8 cellular contexts compared by ENCODE assay signal in genomic region chr10:92290837-92291609, GRCh38. TPM values are rescaled to one million over a fixed set of nuclear protein-coding genes. Genes with fewer than 3 reads are reported as not detected.
DNase-seq lines count a peak whose midpoint lies in the region; ATAC-seq and TF ChIP-seq lines count a peak whose summit lies in the region.

CPEB3 (minus strand) TSS chr10:92291078; CDS start chr10:92240350, 50,728 bp downstream.
MARCHF5 (plus strand) TSS chr10:92291167; CDS start chr10:92291495, 328 bp downstream.

- peaks cover 10% of the 10 kb centered on the region for H3K36me3 Mint-ChIP-seq in HFFc6 (ENCODE audit: low read depth)
- no peaks in the 10 kb centered on the region for H3K36me3 Mint-ChIP-seq in activated naive CD4-positive, alpha-beta T cell treated with anti-CD3 and anti-CD28 coated beads, Interleukin-2, amount 50 U/mL, for 24 hours

- TF ChIP-seq CTCF in HFFc6 (IDR thresholded peaks at IDR 0.05), result peak; percentile 82
- peak in 2 of 3 donors; percentile 78 to 86 for TF ChIP-seq CTCF in omental fat pad (IDR thresholded peaks at IDR 0.05)
- TF ChIP-seq CTCF in thoracic aorta (IDR thresholded peaks at IDR 0.05), result peak; percentile 88

- peaks cover 5% of the 10 kb centered on the region for H3K36me3 ChIP-seq in thoracic aorta

- peak within 1 kb of the TSS; percentile 95 for H3K4me3 Mint-ChIP-seq in HFFc6
- peak within 1 kb of the TSS; percentile 94 for H3K4me3 Mint-ChIP-seq in activated naive CD4-positive, alpha-beta T cell treated with anti-CD3 and anti-CD28 coated beads, Interleukin-2, amount 50 U/mL, for 24 hours

- H3K9me3 ChIP-seq in thoracic aorta, result no peaks in the 10 kb centered on the region

- H3K27ac Mint-ChIP-seq in HFFc6, result peak within 1 kb of the TSS; percentile 84
- peak within 1 kb of the TSS; percentile 79 for H3K27ac Mint-ChIP-seq in activated naive CD4-positive, alpha-beta T cell treated with anti-CD3 and anti-CD28 coated beads, Interleukin-2, amount 50 U/mL, for 24 hours

- H3K4me3 ChIP-seq in GM08714 (ENCODE audit: low read length), result peak within 1 kb of the TSS; percentile 99
- H3K4me3 ChIP-seq in thoracic aorta, result peak within 1 kb of the TSS; percentile 96

- peak within 1 kb of the TSS; percentile 95 to 98 for H3K27ac ChIP-seq in thoracic aorta

- H3K9me3 Mint-ChIP-seq in HFFc6, result no peaks in the 10 kb centered on the region
- no peaks in the 10 kb centered on the region for H3K9me3 Mint-ChIP-seq in activated naive CD4-positive, alpha-beta T cell treated with anti-CD3 and anti-CD28 coated beads, Interleukin-2, amount 50 U/mL, for 24 hours

- peaks cover 0 to 21% of the 10 kb centered on the region in 2 donors for H3K4me1 ChIP-seq in thoracic aorta (ENCODE audit: control insufficient read depth in 1 of 2, low read depth in 2 of 2)

- peaks cover 33% of the 10 kb centered on the region for H3K4me1 Mint-ChIP-seq in HFFc6 (ENCODE audit: low read depth)
- peaks cover 33% of the 10 kb centered on the region for H3K4me1 Mint-ChIP-seq in activated naive CD4-positive, alpha-beta T cell treated with anti-CD3 and anti-CD28 coated beads, Interleukin-2, amount 50 U/mL, for 24 hours

- no peaks in the 10 kb centered on the region for H3K27me3 ChIP-seq in thoracic aorta (replicated peaks; ENCODE audit: insufficient read depth)

- DNase-seq in HFFc6 (peak; percentile 97), NAMALWA (ENCODE audit: low spot score) (peak; percentile 96), SK-N-DZ (ENCODE audit: low spot score) (peak; percentile 93), glomerular endothelial cell (ENCODE audit: extremely low read depth, low read depth, low spot score) (peak; percentile 36), omental fat pad (ENCODE audit: low spot score) (peak; percentile 85), thoracic aorta (ENCODE audit: low spot score) (peak; percentile 83)

- H3K27me3 Mint-ChIP-seq in HFFc6 (ENCODE audit: insufficient read depth), result peaks cover 2% of the 10 kb centered on the region
- H3K27me3 Mint-ChIP-seq in activated naive CD4-positive, alpha-beta T cell treated with anti-CD3 and anti-CD28 coated beads, Interleukin-2, amount 50 U/mL, for 24 hours, result no peaks in the 10 kb centered on the region

- ATAC-seq in omental fat pad (ENCODE audit: low FRiP score) (peak; percentile 99), thoracic aorta (ENCODE audit: insufficient number of reproducible peaks, low FRiP score, low read depth) (peak; percentile 97)

RNA-seq across cellular contexts. Expression of gene CPEB3, which starts in this region (rescaled TPM):
- total RNA-seq in HFFc6 (2021; fragmentation: NEBNext Ultra II Directional; extraction: Animal tissue kit (Norgen Biotek cat#: 25700)), result 1 to 10 TPM in 4 of 6 experiments, under 1 TPM in 2; 0.85 to 1.1 (median 1.0) TPM
- 1.2 TPM in 2 replicates for polyA plus RNA-seq in SK-N-DZ (2014; cell fraction: cytosol; rRNA removed)
- 0.88 and 1.6 TPM in 2 replicates for polyA plus RNA-seq in SK-N-DZ (2014; cell fraction: nucleus; rRNA removed)
- total RNA-seq in glomerular endothelial cell, result 0.63 and 1.6 TPM in 2 replicates
- 1 to 10 TPM; 2.8 to 6.3 (median 6.2) TPM for total RNA-seq in omental fat pad
- total RNA-seq in thoracic aorta, result 10 to 100 TPM in 1 of 2 donors, 1 to 10 TPM in 1; 6.8 to 12.2 TPM

RNA-seq across cellular contexts. Expression of gene MARCHF5, which starts in this region (rescaled TPM):
- 10 to 100 TPM; 36.2 to 48.2 (median 41.2) TPM for total RNA-seq in HFFc6 (2021; fragmentation: NEBNext Ultra II Directional; extraction: Animal tissue kit (Norgen Biotek cat#: 25700))
- polyA plus RNA-seq in SK-N-DZ (2014; cell fraction: cytosol; rRNA removed), result 24.4 and 25.7 TPM in 2 replicates
- 34.4 and 42.5 TPM in 2 replicates for polyA plus RNA-seq in SK-N-DZ (2014; cell fraction: nucleus; rRNA removed)
- 17.2 and 35.4 TPM in 2 replicates for total RNA-seq in glomerular endothelial cell
- total RNA-seq in omental fat pad, result 10 to 100 TPM; 18.6 to 30.0 (median 26.5) TPM
- total RNA-seq in thoracic aorta, result 10 to 100 TPM; 19.6 to 29.1 TPM

Comparison
In these comparisons a context has a peak if more than half of its experiments do, and no peak if none do; other contexts are left out.
1. Peak in every context shown above with its lines: DNase-seq, ATAC-seq, H3K4me3 ChIP-seq and H3K27ac ChIP-seq.
2. DNase-seq: peak in every context shown above with its lines; median percentile 97 in HFFc6; 96 in NAMALWA; 93 in SK-N-DZ; 85 in omental fat pad; 83 in thoracic aorta; 36 in glomerular endothelial cell.